16 cellular contexts compared by ENCODE assay signal in genomic region chr18:57930476-57930875, GRCh38.
DNase-seq lines count a peak whose midpoint lies in the region; ATAC-seq, FAIRE-seq and TF ChIP-seq lines count a peak whose summit lies in the region.
"Had no signal": no experiment of that assay in that cellular context is flagged by ENCODE, and none has a peak within 500 bp of the region (broad histone marks: within the 10 kb centered on the region; RNA-seq: fewer than 3 reads in every experiment).

No MANE protein-coding gene starts in this region.

- no peak for TF ChIP-seq POLR2A in K562 (conservative IDR thresholded peaks at IDR 0.05)

- FAIRE-seq in K562 (lab: Jason Lieb, UNC), result no peak

- ATAC-seq in K562 (0 out of 3 replicates have a peak, but pooled peaks have one; percentile 31), HG03196 (IDR thresholded peaks at IDR 0.05; ENCODE audit: unreplicated experiment) (no peak)
- ATAC-seq: left ventricle myocardium superior, PC-3 had no signal

- WGBS in K562 (ENCODE audit: insufficient coverage, low coverage, missing lambda C conversion rate), result 3% methylated on average over 6 of the region's 6 CpGs

- H3K9me3 ChIP-seq in K562 (replicated peaks; ENCODE audit: control insufficient read depth, insufficient read depth, low read depth, low read length) (no peaks in the 10 kb centered on the region), osteoblast (ENCODE audit: low read depth, low read length) (no peaks in the 10 kb centered on the region)
- H3K9me3 ChIP-seq: uterus had no signal

- DNase-seq in NCI-H748 (lab: John Stamatoyannopoulos, UW; ENCODE audit: unreplicated experiment) (peak; percentile 70), NCI-H748 treated with DMSO at 0.1 percent for 48 hours (lab: John Stamatoyannopoulos, UW) (no peak), NCI-H2029 treated with DMSO at 0.1 percent for 48 hours (lab: John Stamatoyannopoulos, UW) (peak; percentile 63), K562 (ENCODE audit: extremely low read depth in 1 of 4, low spot score in 3 of 4) (peak in 1 of 4 experiments; percentile 6), osteoblast (ENCODE audit: insufficient read length, low spot score, missing footprints) (no peak), AG08396 (ENCODE audit: low spot score) (no peak)
- DNase-seq in central memory CD4-positive, alpha-beta T cell, result no peak
- DNase-seq: activated naive CD8-positive, alpha-beta T cell treated with anti-CD3 and anti-CD28 coated beads for 36 hours; EL; left ventricle myocardium superior; PC-3; stimulated activated CD4-positive, alpha-beta T cell treated with anti-CD3 and anti-CD28 coated beads, Interleukin-15, amount 100 ng/mL, for 24 hours; T1000; uterus had no signal

- H3K27me3 ChIP-seq in K562 (ENCODE audit: control insufficient read depth in 2 of 2, insufficient read depth in 2 of 2, low read length in 2 of 2), result no peaks in the 10 kb centered on the region
- no peaks in the 10 kb centered on the region for H3K27me3 ChIP-seq in osteoblast (ENCODE audit: insufficient read depth, low read length)
- H3K27me3 ChIP-seq: uterus had no signal

- no peak for TF ChIP-seq CTCF in K562 (IDR thresholded peaks at IDR 0.05 in 2 of 3, conservative IDR thresholded peaks at IDR 0.05 in 1 of 3; ENCODE audit: insufficient read depth in 2 of 3, low read depth in 1 of 3, low read length in 3 of 3)
- TF ChIP-seq CTCF in osteoblast (IDR thresholded peaks at IDR 0.05; ENCODE audit: extremely low read depth, low read depth, low read length), result no peak

- TF ChIP-seq EP300 in K562 (IDR thresholded peaks at IDR 0.05; ENCODE audit: low read length), result no peak

- BruUV-seq in K562 (replicated peaks; lab: Mats Ljungman, UMichigan), result no TSS peak

- CTCF ChIA-PET in K562 (lab: Yijun Ruan, JAX; ENCODE audit: low intra/inter-chr PET ratio), result no interaction called here

- H3K36me3 ChIP-seq in K562 (ENCODE audit: control insufficient read depth, insufficient read depth, low read length) (no peaks in the 10 kb centered on the region), osteoblast (ENCODE audit: insufficient read depth, low read length) (no peaks in the 10 kb centered on the region)
- H3K36me3 ChIP-seq: uterus had no signal

- no peaks in the 10 kb centered on the region; a peak in 1 of 5 replicates for H3K4me1 ChIP-seq in K562 (replicated peaks in 1 of 2; ENCODE audit: control insufficient read depth in 2 of 2, insufficient read depth in 2 of 2, low read length in 2 of 2)
- H3K4me1 ChIP-seq in osteoblast (ENCODE audit: insufficient read depth, low read length), result peaks cover 11% of the 10 kb centered on the region
- H3K4me1 ChIP-seq: uterus had no signal

- intact Hi-C loops in K562 (cut with micrococcal nuclease), result no loop called here

- H4K20me1 ChIP-seq in K562 (replicated peaks; ENCODE audit: control insufficient read depth, insufficient read depth, low read length) (no peaks in the 10 kb centered on the region), osteoblast (ENCODE audit: insufficient read depth, low read length) (no peaks in the 10 kb centered on the region)

- TF ChIP-seq RAD21 in K562 (CRISPR knock-in tag; conservative IDR thresholded peaks at IDR 0.05 in 1 of 2, IDR thresholded peaks at IDR 0.05 in 1 of 2), result no peak

- H2AFZ ChIP-seq in K562 (ENCODE audit: low read depth, low read length), result 0 out of 2 replicates have a peak overlapping the region, but pooled peaks have one; percentile 16
- peak overlapping the region; percentile 16 for H2AFZ ChIP-seq in osteoblast (ENCODE audit: low read length)

- no peaks in the 10 kb centered on the region for H3K9me1 ChIP-seq in K562 (ENCODE audit: control insufficient read depth, insufficient read depth, low read length)

- H3K9ac ChIP-seq in K562 (ENCODE audit: insufficient read depth in 1 of 2, low read depth in 2 of 2, low read length in 2 of 2), result no peak overlapping the region

- POLR2A ChIA-PET in K562 (lab: Yijun Ruan, JAX), result no interaction called here

- H3K79me2 ChIP-seq in K562 (ENCODE audit: control insufficient read depth, insufficient read depth, low read length) (no peaks in the 10 kb centered on the region), osteoblast (ENCODE audit: insufficient read depth, low read length) (no peaks in the 10 kb centered on the region)

- H3K27ac ChIP-seq in K562 (ENCODE audit: extremely low read depth, low read depth, low read length), result no peak overlapping the region
- no peak overlapping the region for H3K27ac ChIP-seq in osteoblast (ENCODE audit: low read depth, low read length)
- H3K27ac ChIP-seq: coronary artery, uterus had no signal

- in situ Hi-C loops in K562 (cut with MboI), result no loop called here

- no peak overlapping the region for H3K4me3 ChIP-seq in K562
- peak overlapping the region; percentile 10 for H3K4me3 ChIP-seq in osteoblast (ENCODE audit: insufficient read depth, low read length)
- H3K4me3 ChIP-seq: coronary artery, uterus had no signal

- no peak overlapping the region for H3K4me2 ChIP-seq in K562 (ENCODE audit: insufficient read depth, low read length)
- H3K4me2 ChIP-seq in osteoblast (ENCODE audit: insufficient read depth, low read length), result peak overlapping the region; percentile 57

TF ChIP-seq in K562, 482 proteins besides CTCF, POLR2A, EP300 and RAD21:
- TF ChIP-seq ESRRA (IDR thresholded peaks at IDR 0.05; ENCODE audit: borderline replicate concordance, low read depth) (no peak), AFF4 (CRISPR knock-in tag; IDR thresholded peaks at IDR 0.05) (no peak), ELF2 (CRISPR knock-in tag; IDR thresholded peaks at IDR 0.05) (no peak), NR2C2 (CRISPR knock-in tag; IDR thresholded peaks at IDR 0.05) (no peak), NR2C2 (tag; IDR thresholded peaks at IDR 0.05) (no peak), BHLHE40 (IDR thresholded peaks at IDR 0.05; ENCODE audit: low read length) (peak; percentile 23; the same call in 1 of the 2 replicates), MEF2D (tag; conservative IDR thresholded peaks at IDR 0.05; ENCODE audit: low read depth) (no peak), CREB1 (IDR thresholded peaks at IDR 0.05) (no peak), CREB1 (CRISPR knock-in tag; IDR thresholded peaks at IDR 0.05) (no peak), ZBTB9 (CRISPR knock-in tag; IDR thresholded peaks at IDR 0.05) (no peak), MEIS2 (IDR thresholded peaks at IDR 0.05; ENCODE audit: partially characterized antibody) (peak; percentile 31), ZSCAN29 (IDR thresholded peaks at IDR 0.05) (peak; percentile 82), ZNF695 (CRISPR knock-in tag; IDR thresholded peaks at IDR 0.05) (no peak), JUND (IDR thresholded peaks at IDR 0.05; ENCODE audit: borderline replicate concordance, low read depth, low read length) (no peak), JUND (tag; IDR thresholded peaks at IDR 0.05; ENCODE audit: borderline replicate concordance, low read depth, low read length) (no peak), TEAD4 (IDR thresholded peaks at IDR 0.05; ENCODE audit: low read length) (no peak), TEAD4 (CRISPR knock-in tag; IDR thresholded peaks at IDR 0.05; ENCODE audit: borderline replicate concordance) (no peak), PRPF4 (IDR thresholded peaks at IDR 0.05; ENCODE audit: insufficient read depth, low read depth, low read length, poor library complexity, severe bottlenecking) (no peak), NFXL1 (CRISPR knock-in tag; IDR thresholded peaks at IDR 0.05) (no peak), NFIC (IDR thresholded peaks at IDR 0.05) (peak; percentile 45; the same call in 1 of the 2 replicates), HEY1 (CRISPR knock-in tag; IDR thresholded peaks at IDR 0.05; ENCODE audit: borderline replicate concordance) (no peak), SMAD4 (CRISPR knock-in tag; conservative IDR thresholded peaks at IDR 0.05) (no peak)
TF ChIP-seq in K562: peak in this region for 4.

Comparison
In these comparisons a context has a peak if more than half of its experiments do, and no peak if none do; other contexts are left out.
1. DNase-seq: peak in NCI-H748 (single experiment) and NCI-H2029 treated with DMSO at 0.1 percent for 48 hours (single experiment); none in NCI-H748 treated with DMSO at 0.1 percent for 48 hours (single experiment), osteoblast (single experiment), AG08396 (single experiment) and central memory CD4-positive, alpha-beta T cell (single experiment).